Comparison of ENCODE assay signal across 1 cellular context in the genomic region with DNA sequence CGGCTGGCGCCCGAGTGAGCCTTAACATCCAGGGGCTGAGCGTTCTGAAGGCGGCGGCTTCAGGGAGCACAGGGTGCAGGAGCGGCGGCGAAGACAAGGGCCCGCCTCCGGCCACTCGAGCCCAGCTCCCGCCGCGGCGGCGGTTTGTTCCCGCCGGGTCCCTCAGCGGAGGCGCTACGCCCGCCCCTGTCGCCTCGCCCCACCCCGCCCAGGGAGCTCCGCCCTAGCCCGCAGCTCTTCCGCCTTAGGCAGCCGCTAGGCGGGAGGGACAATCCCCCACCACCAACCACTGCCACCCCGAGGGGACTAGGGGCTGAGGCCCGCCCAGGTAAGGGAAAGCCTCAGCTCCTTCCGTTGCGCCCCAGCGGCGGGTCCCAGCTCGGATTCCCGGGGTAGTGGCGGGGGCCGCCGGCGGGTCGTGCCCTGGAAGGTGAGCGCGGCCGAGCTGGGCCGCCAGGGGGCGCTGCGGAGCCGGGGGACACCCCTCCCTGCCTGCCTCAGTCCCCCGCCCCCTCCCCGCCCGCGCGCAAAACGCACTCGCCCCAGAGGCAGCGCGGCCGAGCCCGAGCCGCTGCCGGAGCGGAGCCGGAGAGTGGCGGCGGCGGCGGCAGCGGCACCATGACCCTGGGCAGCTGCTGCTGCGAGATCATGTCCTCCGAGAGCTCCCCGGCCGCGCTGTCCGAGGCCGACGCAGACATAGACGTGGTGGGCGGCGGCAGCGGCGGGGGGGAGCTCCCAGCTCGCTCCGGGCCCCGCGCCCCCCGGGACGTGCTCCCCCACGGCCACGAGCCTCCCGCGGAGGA.
TF ChIP-seq lines count a peak whose summit lies in the region.

TSS of gene FOXD2 (plus strand) at position 527 of the 803 bp plus-strand sequence. CDS start at position 619, 92 bp downstream.

TF ChIP-seq in A549, 52 proteins besides CTCF, POLR2A, EP300 and RAD21 (continued from another document):
- no peak for TF ChIP-seq MYC (IDR thresholded peaks at IDR 0.05; ENCODE audit: borderline replicate concordance, low read length)
- TF ChIP-seq CBX2 (IDR thresholded peaks at IDR 0.05; ENCODE audit: borderline replicate concordance, low read depth) = no peak
- 0 out of 2 replicates have a peak, but pooled peaks have one; percentile 29 for TF ChIP-seq MAZ (IDR thresholded peaks at IDR 0.05; ENCODE audit: borderline replicate concordance, low read depth, low read length)
- no peak for TF ChIP-seq CEBPB (IDR thresholded peaks at IDR 0.05)
- no peak for TF ChIP-seq TP53 (CRISPR knock-in tag; IDR thresholded peaks at IDR 0.05)
- TF ChIP-seq PHF8 (IDR thresholded peaks at IDR 0.05; ENCODE audit: borderline replicate concordance, low read depth) = 0 out of 2 replicates have a peak, but pooled peaks have one; percentile 9
- no peak for TF ChIP-seq CHD2 (IDR thresholded peaks at IDR 0.05; ENCODE audit: low read length, partially characterized antibody)
- 0 out of 2 replicates have a peak, but pooled peaks have one; percentile 47 for TF ChIP-seq E2F6 (IDR thresholded peaks at IDR 0.05; ENCODE audit: borderline replicate concordance, low read depth)
- no peak for TF ChIP-seq TFCP2L1 (CRISPR knock-in tag; IDR thresholded peaks at IDR 0.05)
- TF ChIP-seq GATA3 (IDR thresholded peaks at IDR 0.05; ENCODE audit: borderline replicate concordance) = no peak
- peak; percentile 87 for TF ChIP-seq SMC3 (IDR thresholded peaks at IDR 0.05)
- TF ChIP-seq PBX3 (IDR thresholded peaks at IDR 0.05) = no peak
- no peak for TF ChIP-seq ZNF302 (CRISPR knock-in tag; IDR thresholded peaks at IDR 0.05)
- TF ChIP-seq, protein P1, sequence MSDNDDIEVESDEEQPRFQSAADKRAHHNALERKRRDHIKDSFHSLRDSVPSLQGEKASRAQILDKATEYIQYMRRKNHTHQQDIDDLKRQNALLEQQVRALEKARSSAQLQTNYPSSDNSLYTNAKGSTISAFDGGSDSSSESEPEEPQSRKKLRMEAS (IDR thresholded peaks at IDR 0.05) = peak; percentile 11; the same call in 1 of the 2 replicates
- peak; percentile 22 to 26; a peak in 1 of 5 replicates for TF ChIP-seq JUN (IDR thresholded peaks at IDR 0.05)
